Comparison of ENCODE assay signal across 12 cellular contexts in the genomic region with DNA sequence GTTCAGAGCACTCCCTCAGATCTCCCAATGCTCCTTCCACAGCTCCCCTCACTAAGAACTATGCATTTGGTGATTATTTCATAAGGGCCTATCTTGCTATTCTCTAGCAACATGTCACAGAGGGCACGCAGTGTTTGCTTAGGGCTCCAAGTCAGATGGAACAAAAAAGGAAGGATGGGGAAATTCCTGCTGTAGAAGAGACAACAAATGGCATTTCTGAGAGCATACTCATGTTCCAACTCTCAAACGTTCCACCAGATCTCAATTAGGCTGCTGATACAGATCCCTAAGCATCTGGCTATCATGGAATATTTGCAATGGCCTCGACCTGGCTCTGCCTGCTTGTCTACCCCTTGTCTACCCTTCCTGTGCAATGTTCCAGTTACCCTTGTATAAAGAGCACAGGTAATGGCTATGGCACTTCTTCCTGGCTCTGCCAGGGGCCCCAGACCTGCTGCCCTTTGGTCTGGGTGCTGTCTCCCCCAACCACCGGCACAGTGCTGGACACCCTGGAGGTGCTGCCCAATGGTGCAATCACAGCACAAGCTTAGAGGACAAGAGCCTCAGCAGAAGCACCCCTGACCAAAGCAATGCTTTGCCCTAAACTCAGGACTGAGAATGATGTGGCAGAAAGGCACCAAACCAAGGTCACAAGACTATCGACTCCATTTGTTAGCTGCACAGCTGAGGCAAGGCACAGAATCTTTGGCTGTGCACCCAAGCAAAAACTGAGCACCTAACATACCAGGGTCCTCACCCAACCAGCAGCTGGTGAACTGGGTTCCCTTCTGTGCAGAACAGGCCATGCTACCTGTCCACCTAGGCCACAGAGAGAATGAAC. TPM values are rescaled to one million over a fixed set of nuclear protein-coding genes. Genes with fewer than 3 reads are reported as not detected.
DNase-seq lines count a peak whose midpoint lies in the region; ATAC-seq and FAIRE-seq lines count a peak whose summit lies in the region.
"Had no signal": no experiment of that assay in that cellular context is flagged by ENCODE, and none has a peak within 500 bp of the region (broad histone marks: within the 10 kb centered on the region; RNA-seq: fewer than 3 reads in every experiment).

No MANE protein-coding gene starts in this region.

- no peak overlapping the region for H3K27ac ChIP-seq in duodenal mucosa (ENCODE audit: low read depth, low read length)
- H3K27ac ChIP-seq in rectal smooth muscle tissue (ENCODE audit: low read depth, low read length), result no peak overlapping the region

- H3K27ac Mint-ChIP-seq in IgD-negative memory B cell, result peak overlapping the region; percentile 84 to 97 (median 84)

- H3K27me3 ChIP-seq in duodenal mucosa (ENCODE audit: control insufficient read depth in 1 of 2, insufficient read depth in 2 of 2, low read length in 2 of 2), result no peaks in the 10 kb centered on the region
- H3K27me3 ChIP-seq in rectal smooth muscle tissue (ENCODE audit: control insufficient read depth, insufficient read depth, low read length), result no peaks in the 10 kb centered on the region
- H3K27me3 ChIP-seq: MG63 had no signal

- H3K9me3 Mint-ChIP-seq in activated T-cell treated with anti-CD3 and anti-CD28 coated beads, Interleukin-2, amount 50 U/mL, for 4 hours, result no peaks in the 10 kb centered on the region
- no peaks in the 10 kb centered on the region for H3K9me3 Mint-ChIP-seq in IgD-negative memory B cell

- H3K27me3 Mint-ChIP-seq in activated T-cell treated with anti-CD3 and anti-CD28 coated beads, Interleukin-2, amount 50 U/mL, for 4 hours (ENCODE audit: low read depth), result no peaks in the 10 kb centered on the region
- H3K27me3 Mint-ChIP-seq in IgD-negative memory B cell, result no peaks in the 10 kb centered on the region

- peak overlapping the region; percentile 93 for H3K4me3 Mint-ChIP-seq in activated T-cell treated with anti-CD3 and anti-CD28 coated beads, Interleukin-2, amount 50 U/mL, for 4 hours
- peak overlapping the region; percentile 65 to 100 (median 96) for H3K4me3 Mint-ChIP-seq in IgD-negative memory B cell

- no peak for ATAC-seq in activated T-cell treated with anti-CD3 and anti-CD28 coated beads, Interleukin-2, amount 50 U/mL, for 4 hours

- H3K4me1 ChIP-seq in duodenal mucosa (ENCODE audit: control insufficient read depth in 1 of 2, insufficient read depth in 2 of 2, low read length in 2 of 2) (peaks cover 26 to 35% of the 10 kb centered on the region in 2 donors), rectal smooth muscle tissue (ENCODE audit: control insufficient read depth, insufficient read depth, low read length) (peaks cover 51% of the 10 kb centered on the region)

- no peaks in the 10 kb centered on the region for H3K9me3 ChIP-seq in duodenal mucosa (ENCODE audit: control insufficient read depth in 1 of 2, low read length in 2 of 2)
- H3K9me3 ChIP-seq: MG63 had no signal

- H3K36me3 ChIP-seq in duodenal mucosa (ENCODE audit: control insufficient read depth in 1 of 2, insufficient read depth in 2 of 2, low read length in 2 of 2) (peaks cover 21 to 36% of the 10 kb centered on the region in 2 donors), rectal smooth muscle tissue (ENCODE audit: control insufficient read depth, insufficient read depth, low read length) (peaks cover 6% of the 10 kb centered on the region)

- H3K4me1 Mint-ChIP-seq in activated T-cell treated with anti-CD3 and anti-CD28 coated beads, Interleukin-2, amount 50 U/mL, for 4 hours (ENCODE audit: low read depth), result peaks cover 61% of the 10 kb centered on the region
- peaks cover 45 to 67% (median 59%) of the 10 kb centered on the region in 3 donors for H3K4me1 Mint-ChIP-seq in IgD-negative memory B cell

- no peak for DNase-seq in activated T-cell treated with anti-CD3 and anti-CD28 coated beads, Interleukin-2, amount 50 U/mL, for 4 hours
- no peak for DNase-seq in activated T-cell treated with anti-CD3 and anti-CD28 coated beads, Interleukin-2, amount 50 U/mL, for 48 hours
- no peak for DNase-seq in RCC 7860 (ENCODE audit: low spot score)
- DNase-seq in KBM-7, result no peak
- no peak for DNase-seq in NCI-H187 (lab: John Stamatoyannopoulos, UW)
- DNase-seq: cerebellar nuclear complex, T1000 had no signal

- in situ Hi-C loops in KBM-7 (cut with MboI; ENCODE audit: low pct_unique_long_range_greater_than_20kb, low sequenced_read_pairs), result no loop called here

- H3K9ac ChIP-seq in duodenal mucosa (ENCODE audit: low read depth in 1 of 2, low read length in 2 of 2), result peak overlapping the region in 1 of 2 donors; percentile 5
- no peak overlapping the region for H3K9ac ChIP-seq in rectal smooth muscle tissue (ENCODE audit: low read length)

- no peak for FAIRE-seq in RCC 7860 (lab: Jason Lieb, UNC)

- peak overlapping the region; percentile 19 to 24 for H3K4me3 ChIP-seq in duodenal mucosa (ENCODE audit: low read depth in 1 of 2, low read length in 2 of 2)
- H3K4me3 ChIP-seq in rectal smooth muscle tissue (ENCODE audit: low read length), result peak overlapping the region; percentile 11
- H3K4me3 ChIP-seq: lung, MG63 had no signal

- H3K36me3 Mint-ChIP-seq in activated T-cell treated with anti-CD3 and anti-CD28 coated beads, Interleukin-2, amount 50 U/mL, for 4 hours (ENCODE audit: insufficient read depth), result peaks cover 32% of the 10 kb centered on the region
- H3K36me3 Mint-ChIP-seq in IgD-negative memory B cell, result peaks cover 10% of the 10 kb centered on the region

RNA-seq across cellular contexts. Expression of gene PARP1, which starts 3.6 kb away (rescaled TPM):
- total RNA-seq in activated T-cell treated with anti-CD3 and anti-CD28 coated beads, Interleukin-2, amount 50 U/mL, for 4 hours, result 100 to 1,000 TPM; 209 to 218 (median 213) TPM
- polyA plus RNA-seq in IgD-negative memory B cell, result 321 TPM
